ENCODE assay signal across 15 cellular contexts in the genomic region with DNA sequence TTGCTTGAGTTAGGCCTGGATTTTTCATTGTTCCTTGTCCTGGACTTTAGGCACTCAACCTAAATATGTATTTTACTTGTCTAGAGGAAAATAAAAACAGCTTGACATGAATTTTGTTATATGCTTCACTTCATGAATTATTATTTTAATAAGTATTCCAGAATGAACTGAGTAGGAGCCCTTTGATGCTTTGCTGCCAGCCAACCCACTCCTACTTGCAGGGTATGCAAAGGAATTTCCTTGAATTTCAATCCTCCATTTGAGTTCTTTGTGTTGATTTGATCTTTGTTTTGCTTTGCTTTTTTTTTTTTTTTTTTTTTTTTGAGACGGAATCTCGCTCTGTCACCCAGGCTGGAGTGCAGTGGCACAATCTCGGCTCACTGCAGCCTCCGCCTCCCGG. TPM values are rescaled to one million over a fixed set of nuclear protein-coding genes. Genes with fewer than 3 reads are reported as not detected.
DNase-seq lines count a peak whose midpoint lies in the region; ATAC-seq lines count a peak whose summit lies in the region.
"Had no signal": no experiment of that assay in that cellular context is flagged by ENCODE, and none has a peak within 500 bp of the region (broad histone marks: within the 10 kb centered on the region; RNA-seq: fewer than 3 reads in every experiment).

No MANE protein-coding gene starts in this region.

- intact Hi-C loops in activated T-helper 1 cell treated with anti-CD3 and anti-CD28 coated beads, Interleukin-12 subunit alpha, Interleukin-12 subunit beta, Interleukin-2, Interleukin-4 antibody, amounts not matched to agents 30 ng/mL and 10 ng/mL and 1 ng/mL, durations not matched to agents 14 hours and 24 hours and 36 hours (cut with micrococcal nuclease) = no loop called here

- H3K4me3 Mint-ChIP-seq in activated T-cell treated with anti-CD3 and anti-CD28 coated beads, Interleukin-2, amount 50 U/mL, for 72 hours = peak overlapping the region; percentile 79 to 86
- H3K4me3 Mint-ChIP-seq in activated T-helper 1 cell treated with anti-CD3 and anti-CD28 coated beads, Interleukin-12 subunit alpha, Interleukin-12 subunit beta, Interleukin-2, Interleukin-4 antibody, amounts not matched to agents 30 ng/mL and 10 ng/mL and 1 ng/mL, durations not matched to agents 14 hours and 24 hours and 36 hours = peak overlapping the region; percentile 78

- DNase-seq in activated T-cell treated with anti-CD3 and anti-CD28 coated beads, Interleukin-2, amount 50 U/mL, for 72 hours = no peak
- DNase-seq in activated T-cell treated with anti-CD3 and anti-CD28 coated beads, Interleukin-2, amount 50 U/mL, for 1 hour = no peak
- no peak for DNase-seq in activated T-helper 1 cell treated with anti-CD3 and anti-CD28 coated beads, Interleukin-12 subunit alpha, Interleukin-12 subunit beta, Interleukin-2, Interleukin-4 antibody, amounts not matched to agents 30 ng/mL and 10 ng/mL and 1 ng/mL, durations not matched to agents 14 hours and 24 hours and 36 hours (ENCODE audit: low spot score)
- DNase-seq in substantia nigra (lab: John Stamatoyannopoulos, UW) (no peak), activated gamma-delta T cell treated with Interleukin-2 at 50 U/mL for 16 hours (no peak), NCI-H1048 (lab: John Stamatoyannopoulos, UW) (no peak)
- DNase-seq: activated CD4-positive, CD25-positive, alpha-beta regulatory T cell treated with anti-CD3 and anti-CD28 coated beads, Interleukin-2, amount 50 U/mL, for 72 hours; foreskin fibroblast; GM23248; Karpas-422; SK-N-SH had no signal

- H3K9me3 Mint-ChIP-seq in activated T-cell treated with anti-CD3 and anti-CD28 coated beads, Interleukin-2, amount 50 U/mL, for 72 hours = peaks cover 0 to 1% of the 10 kb centered on the region in 2 donors
- H3K9me3 Mint-ChIP-seq in activated T-helper 1 cell treated with anti-CD3 and anti-CD28 coated beads, Interleukin-12 subunit alpha, Interleukin-12 subunit beta, Interleukin-2, Interleukin-4 antibody, amounts not matched to agents 30 ng/mL and 10 ng/mL and 1 ng/mL, durations not matched to agents 14 hours and 24 hours and 36 hours = no peaks in the 10 kb centered on the region

- peaks cover 8 to 14% of the 10 kb centered on the region in 2 donors for H3K36me3 ChIP-seq in mucosa of rectum (ENCODE audit: control insufficient read depth in 2 of 2, insufficient read depth in 2 of 2, low read length in 2 of 2)

- no peaks in the 10 kb centered on the region for H3K27me3 Mint-ChIP-seq in activated T-cell treated with anti-CD3 and anti-CD28 coated beads, Interleukin-2, amount 50 U/mL, for 72 hours (ENCODE audit: low read depth)
- no peaks in the 10 kb centered on the region for H3K27me3 Mint-ChIP-seq in activated T-helper 1 cell treated with anti-CD3 and anti-CD28 coated beads, Interleukin-12 subunit alpha, Interleukin-12 subunit beta, Interleukin-2, Interleukin-4 antibody, amounts not matched to agents 30 ng/mL and 10 ng/mL and 1 ng/mL, durations not matched to agents 14 hours and 24 hours and 36 hours (ENCODE audit: insufficient read depth)

- no peak overlapping the region for H3K4me3 ChIP-seq in mucosa of rectum (ENCODE audit: low read length in 2 of 2)
- H3K4me3 ChIP-seq: GM23248, skin epidermis had no signal

- no peaks in the 10 kb centered on the region for H3K27me3 ChIP-seq in mucosa of rectum (ENCODE audit: control insufficient read depth in 2 of 2, insufficient read depth in 2 of 2, low read length in 2 of 2)

- H3K4me1 ChIP-seq in mucosa of rectum (ENCODE audit: control insufficient read depth in 2 of 2, insufficient read depth in 2 of 2, low read length in 2 of 2) = peaks cover 7 to 18% of the 10 kb centered on the region in 2 donors

- H3K27ac ChIP-seq in mucosa of rectum (ENCODE audit: low read depth in 2 of 2, low read length in 2 of 2) (peak overlapping the region; percentile 10 to 13), substantia nigra (ENCODE audit: low read depth, low read length, poor library complexity, severe bottlenecking) (peak overlapping the region; percentile 10)
- H3K27ac ChIP-seq: GM23248 had no signal

- no peak for ATAC-seq in activated T-cell treated with anti-CD3 and anti-CD28 coated beads, Interleukin-2, amount 50 U/mL, for 72 hours (replicated peaks in 1 of 2)
- no peak for ATAC-seq in GM18517 (IDR thresholded peaks at IDR 0.05; ENCODE audit: unreplicated experiment)

- peaks cover 86% of the 10 kb centered on the region for H3K4me1 Mint-ChIP-seq in activated T-cell treated with anti-CD3 and anti-CD28 coated beads, Interleukin-2, amount 50 U/mL, for 72 hours (ENCODE audit: low read depth)
- peaks cover 77% of the 10 kb centered on the region for H3K4me1 Mint-ChIP-seq in activated T-helper 1 cell treated with anti-CD3 and anti-CD28 coated beads, Interleukin-12 subunit alpha, Interleukin-12 subunit beta, Interleukin-2, Interleukin-4 antibody, amounts not matched to agents 30 ng/mL and 10 ng/mL and 1 ng/mL, durations not matched to agents 14 hours and 24 hours and 36 hours (ENCODE audit: low read depth)

- H3K9ac ChIP-seq in mucosa of rectum (ENCODE audit: low read depth in 1 of 2, low read length in 2 of 2) = no peak overlapping the region
- H3K9ac ChIP-seq: GM23248, SK-N-SH had no signal

- H3K27ac Mint-ChIP-seq in activated T-cell treated with anti-CD3 and anti-CD28 coated beads, Interleukin-2, amount 50 U/mL, for 72 hours = peak overlapping the region; percentile 98
- H3K27ac Mint-ChIP-seq in activated T-helper 1 cell treated with anti-CD3 and anti-CD28 coated beads, Interleukin-12 subunit alpha, Interleukin-12 subunit beta, Interleukin-2, Interleukin-4 antibody, amounts not matched to agents 30 ng/mL and 10 ng/mL and 1 ng/mL, durations not matched to agents 14 hours and 24 hours and 36 hours = peak overlapping the region; percentile 88

- H3K36me3 Mint-ChIP-seq in activated T-cell treated with anti-CD3 and anti-CD28 coated beads, Interleukin-2, amount 50 U/mL, for 72 hours (ENCODE audit: insufficient read depth in 2 of 2) = peaks cover 11 to 39% of the 10 kb centered on the region in 2 donors
- H3K36me3 Mint-ChIP-seq in activated T-helper 1 cell treated with anti-CD3 and anti-CD28 coated beads, Interleukin-12 subunit alpha, Interleukin-12 subunit beta, Interleukin-2, Interleukin-4 antibody, amounts not matched to agents 30 ng/mL and 10 ng/mL and 1 ng/mL, durations not matched to agents 14 hours and 24 hours and 36 hours (ENCODE audit: low read depth) = peaks cover 46% of the 10 kb centered on the region

- H3K9me3 ChIP-seq in mucosa of rectum (ENCODE audit: control insufficient read depth in 2 of 2, low read length in 2 of 2) = no peaks in the 10 kb centered on the region
- H3K9me3 ChIP-seq: SK-N-SH had no signal

RNA-seq across cellular contexts. Expression of gene ARL6IP5, which starts 11.6 kb away (rescaled TPM):
- 100 to 1,000 TPM in 1 of 2 donors, 10 to 100 TPM in 1; 93.1 to 106 TPM for total RNA-seq in activated T-cell treated with anti-CD3 and anti-CD28 coated beads, Interleukin-2, amount 50 U/mL, for 72 hours
- total RNA-seq in activated T-helper 1 cell treated with anti-CD3 and anti-CD28 coated beads, Interleukin-12 subunit alpha, Interleukin-12 subunit beta, Interleukin-2, Interleukin-4 antibody, amounts not matched to agents 30 ng/mL and 10 ng/mL and 1 ng/mL, durations not matched to agents 14 hours and 24 hours and 36 hours = 147 and 156 TPM in 2 replicates

RNA-seq across cellular contexts. Expression of gene UBA3, which starts 16.1 kb away (rescaled TPM):
- total RNA-seq in activated T-cell treated with anti-CD3 and anti-CD28 coated beads, Interleukin-2, amount 50 U/mL, for 72 hours = 10 to 100 TPM; 81.5 to 95.3 TPM
- total RNA-seq in activated T-helper 1 cell treated with anti-CD3 and anti-CD28 coated beads, Interleukin-12 subunit alpha, Interleukin-12 subunit beta, Interleukin-2, Interleukin-4 antibody, amounts not matched to agents 30 ng/mL and 10 ng/mL and 1 ng/mL, durations not matched to agents 14 hours and 24 hours and 36 hours = 113 and 117 TPM in 2 replicates

RNA-seq across cellular contexts. Expression of gene LMOD3, which starts 26.1 kb away (rescaled TPM):
- not detected for total RNA-seq in activated T-cell treated with anti-CD3 and anti-CD28 coated beads, Interleukin-2, amount 50 U/mL, for 72 hours
- not detected in 2 replicates for total RNA-seq in activated T-helper 1 cell treated with anti-CD3 and anti-CD28 coated beads, Interleukin-12 subunit alpha, Interleukin-12 subunit beta, Interleukin-2, Interleukin-4 antibody, amounts not matched to agents 30 ng/mL and 10 ng/mL and 1 ng/mL, durations not matched to agents 14 hours and 24 hours and 36 hours
- total RNA-seq: dermis microvascular lymphatic vessel endothelial cell, GM23248 had no signal

RNA-seq across cellular contexts. Expression of gene TMF1, which starts 44.2 kb away (rescaled TPM):
- total RNA-seq in activated T-cell treated with anti-CD3 and anti-CD28 coated beads, Interleukin-2, amount 50 U/mL, for 72 hours = 10 to 100 TPM; 32.2 to 41.9 TPM
- 43.0 and 43.1 TPM in 2 replicates for total RNA-seq in activated T-helper 1 cell treated with anti-CD3 and anti-CD28 coated beads, Interleukin-12 subunit alpha, Interleukin-12 subunit beta, Interleukin-2, Interleukin-4 antibody, amounts not matched to agents 30 ng/mL and 10 ng/mL and 1 ng/mL, durations not matched to agents 14 hours and 24 hours and 36 hours
